Comparison of ENCODE assay signal across 6 cellular contexts in the genomic region with DNA sequence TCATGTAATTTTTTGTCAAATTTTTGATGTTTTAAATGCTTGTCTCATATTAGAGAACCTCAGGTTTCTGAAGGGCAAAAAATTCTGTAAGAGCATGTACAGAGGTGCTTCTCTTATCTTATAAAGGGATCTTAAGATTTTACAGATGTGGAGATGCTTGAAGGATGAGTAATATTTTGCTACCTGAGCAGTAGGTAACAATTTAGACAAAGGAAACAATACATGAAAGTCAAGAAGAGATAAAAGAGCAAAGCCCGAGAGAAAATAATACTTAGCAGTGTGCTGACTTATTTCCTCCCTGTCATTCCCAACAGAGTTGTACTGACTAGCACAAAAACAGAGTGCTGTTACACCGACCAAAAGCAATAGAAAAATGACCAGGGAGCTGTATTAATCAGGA.
"Had no signal": no experiment of that assay in that cellular context is flagged by ENCODE, and none has a peak within 500 bp of the region (broad histone marks: within the 10 kb centered on the region; RNA-seq: fewer than 3 reads in every experiment).

No MANE protein-coding gene starts in this region.

- FAIRE-seq: HepG2, HTR-8/SVneo, K562 had no signal

- DNase-seq: IMR-90, KBM-7 had no signal

- H3K27ac ChIP-seq: HL-60 had no signal

- ATAC-seq: HepG2, K562 had no signal

- H3K4me3 ChIP-seq: K562 had no signal
